8 cellular contexts compared by ENCODE assay signal in genomic region chr14:104978774-104979691, GRCh38. TPM values are rescaled to one million over a fixed set of nuclear protein-coding genes. Genes with fewer than 3 reads are reported as not detected.
A peak's percentile ranks its signal among the peaks of the same experiment; 100 is the strongest.
DNase-seq lines count a peak whose midpoint lies in the region; ATAC-seq and TF ChIP-seq lines count a peak whose summit lies in the region.

No MANE protein-coding gene starts in this region.

- peaks cover 15% of the 10 kb centered on the region for H3K4me1 ChIP-seq in CD4-positive, CD25-positive, alpha-beta regulatory T cell (ENCODE audit: control insufficient read depth, insufficient read depth, low read length, poor library complexity, severe bottlenecking)

- peaks cover 0 to 4% (median 0%) of the 10 kb centered on the region in 7 donors for H3K9me3 Mint-ChIP-seq in CD4-positive, CD25-positive, alpha-beta regulatory T cell
- no peaks in the 10 kb centered on the region for H3K9me3 Mint-ChIP-seq in osteocyte (ENCODE audit: unreplicated experiment)

- peak overlapping the region in 1 of 3 donors; percentile 3 for H3K27ac Mint-ChIP-seq in CD4-positive, CD25-positive, alpha-beta regulatory T cell
- no peak overlapping the region for H3K27ac Mint-ChIP-seq in osteocyte (ENCODE audit: unreplicated experiment)

- POLR2A ChIA-PET in RWPE1 (lab: Yijun Ruan, JAX; ENCODE audit: low non-redundant PET) = no interaction called here

- H3K9me3 ChIP-seq in CD4-positive, CD25-positive, alpha-beta regulatory T cell (ENCODE audit: control insufficient read depth in 2 of 2, low read length in 2 of 2) = no peaks in the 10 kb centered on the region

- no peak for ATAC-seq in CD4-positive, CD25-positive, alpha-beta regulatory T cell (ENCODE audit: low read depth in 2 of 2)
- no peak for ATAC-seq in GM19351 (IDR thresholded peaks at IDR 0.05; ENCODE audit: unreplicated experiment)

- no peak overlapping the region for H3K27ac ChIP-seq in CD4-positive, CD25-positive, alpha-beta regulatory T cell (ENCODE audit: insufficient read depth, low read length, poor library complexity, severe bottlenecking)
- H3K27ac ChIP-seq in RWPE1 = peak overlapping the region; percentile 100

- DNase-seq in CD4-positive, CD25-positive, alpha-beta regulatory T cell = no peak
- DNase-seq in RWPE1 (ENCODE audit: low spot score) (no peak), fibroblast of villous mesenchyme (ENCODE audit: low read depth) (no peak), osteocyte (ENCODE audit: extremely low spot score, unreplicated experiment) (peak; percentile 80), NCI-H82 treated with DMSO at 0.1 percent for 48 hours (lab: John Stamatoyannopoulos, UW; ENCODE audit: unreplicated experiment) (no peak), SIG-M5 (lab: John Stamatoyannopoulos, UW) (no peak)
- no peak for DNase-seq in activated CD4-positive, CD25-positive, alpha-beta regulatory T cell treated with anti-CD3 and anti-CD28 coated beads, Interleukin-2, amount 50 U/mL, for 72 hours

- TF ChIP-seq CTCF in RWPE1 (conservative IDR thresholded peaks at IDR 0.05; ENCODE audit: low read depth) (no peak), fibroblast of villous mesenchyme (IDR thresholded peaks at IDR 0.05; ENCODE audit: insufficient read depth, low read depth, low read length) (no peak), osteocyte (IDR thresholded peaks at IDR 0.05) (no peak)

- no peaks in the 10 kb centered on the region for H3K36me3 ChIP-seq in CD4-positive, CD25-positive, alpha-beta regulatory T cell (ENCODE audit: control insufficient read depth, insufficient read depth, low read length)

- peaks cover 0 to 14% (median 7%) of the 10 kb centered on the region in 4 donors for H3K4me1 Mint-ChIP-seq in CD4-positive, CD25-positive, alpha-beta regulatory T cell
- H3K4me1 Mint-ChIP-seq in osteocyte (ENCODE audit: unreplicated experiment) = peaks cover 36% of the 10 kb centered on the region

- peak overlapping the region; percentile 10 to 76 (median 63) for H3K4me3 Mint-ChIP-seq in CD4-positive, CD25-positive, alpha-beta regulatory T cell
- peak overlapping the region; percentile 15 for H3K4me3 Mint-ChIP-seq in osteocyte (ENCODE audit: unreplicated experiment)

- CTCF ChIA-PET in RWPE1 (lab: Yijun Ruan, JAX) = interaction anchor here (0.6 kb wide), 1 partner anchor 102 kb away, joined by 3 read pairs; no protein-coding TSS in a partner anchor

- H3K4me3 ChIP-seq in CD4-positive, CD25-positive, alpha-beta regulatory T cell (ENCODE audit: low read depth, low read length) = no peak overlapping the region
- H3K4me3 ChIP-seq in fibroblast of villous mesenchyme (ENCODE audit: low read depth, low read length) = peak overlapping the region; percentile 59

- H3K27me3 ChIP-seq in CD4-positive, CD25-positive, alpha-beta regulatory T cell (ENCODE audit: control insufficient read depth, insufficient read depth, low read length) = no peaks in the 10 kb centered on the region

- peaks cover 40% of the 10 kb centered on the region for H3K27me3 Mint-ChIP-seq in CD4-positive, CD25-positive, alpha-beta regulatory T cell
- no peaks in the 10 kb centered on the region for H3K27me3 Mint-ChIP-seq in osteocyte (ENCODE audit: unreplicated experiment)

- H3K36me3 Mint-ChIP-seq in CD4-positive, CD25-positive, alpha-beta regulatory T cell = no peaks in the 10 kb centered on the region
- H3K36me3 Mint-ChIP-seq in osteocyte (ENCODE audit: unreplicated experiment) = no peaks in the 10 kb centered on the region

RNA-seq across cellular contexts. Expression of gene AHNAK2, which starts 0.9 kb away (rescaled TPM):
- total RNA-seq in CD4-positive, CD25-positive, alpha-beta regulatory T cell = not detected
- not detected for polyA plus RNA-seq in CD4-positive, CD25-positive, alpha-beta regulatory T cell
- 32.2 and 32.4 TPM in 2 replicates for total RNA-seq in fibroblast of villous mesenchyme
- total RNA-seq in osteocyte = 145 and 183 TPM in 2 replicates

RNA-seq across cellular contexts. Expression of gene CLBA1, which starts 6.6 kb away (rescaled TPM):
- 0.89 TPM for total RNA-seq in CD4-positive, CD25-positive, alpha-beta regulatory T cell
- 1 to 10 TPM in 1 of 4 donors, under 1 TPM in 2, not detected in 1; 0.32 to 1.1 (median 0.95) TPM for polyA plus RNA-seq in CD4-positive, CD25-positive, alpha-beta regulatory T cell
- total RNA-seq in fibroblast of villous mesenchyme (5.8 and 6.9 TPM in 2 replicates), osteocyte (7.5 and 7.7 TPM in 2 replicates)

RNA-seq across cellular contexts. Expression of gene CDCA4, which starts 41.9 kb away (rescaled TPM):
- 16.5 TPM for total RNA-seq in CD4-positive, CD25-positive, alpha-beta regulatory T cell
- 10 to 100 TPM; 12.8 to 16.7 (median 14.9) TPM for polyA plus RNA-seq in CD4-positive, CD25-positive, alpha-beta regulatory T cell
- total RNA-seq in fibroblast of villous mesenchyme (22.2 and 22.5 TPM in 2 replicates), osteocyte (14.6 and 17.4 TPM in 2 replicates)

RNA-seq across cellular contexts. Expression of gene PLD4, which starts 54.4 kb away (rescaled TPM):
- total RNA-seq in CD4-positive, CD25-positive, alpha-beta regulatory T cell = not detected
- polyA plus RNA-seq in CD4-positive, CD25-positive, alpha-beta regulatory T cell = under 1 TPM in 2 of 4 donors, not detected in 2; 0.34 to 0.69 TPM
- total RNA-seq in fibroblast of villous mesenchyme (under 0.01 TPM in 1 of 2 replicates, not detected in the other), osteocyte (0.05 and 0.18 TPM in 2 replicates)

Comparison
In these comparisons a context has a peak if more than half of its experiments do, and no peak if none do; other contexts are left out.
1. RNA of gene AHNAK2, which starts 0.9 kb away (total RNA-seq): 145 to 183 TPM in osteocyte and 32.2 to 32.4 TPM in fibroblast of villous mesenchyme; not detected in CD4-positive, CD25-positive, alpha-beta regulatory T cell (single experiment); every median in the first group is over 10 times any median in the second.